25 cellular contexts compared by ENCODE assay signal in genomic region chr1:173407846-173408245, GRCh38.
"Had no signal": no experiment of that assay in that cellular context is flagged by ENCODE, and none has a peak within 500 bp of the region (broad histone marks: within the 10 kb centered on the region; RNA-seq: fewer than 3 reads in every experiment).

No MANE protein-coding gene starts in this region.

- H3K9me3 Mint-ChIP-seq: activated CD4-positive, alpha-beta memory T cell treated with anti-CD3 and anti-CD28 coated beads for 36 hours; activated CD4-positive, alpha-beta T cell treated with anti-CD3 and anti-CD28 coated beads, Interleukin-2, amount 10 ng/mL, durations not matched to agents 7 days and 5 days; activated naive CD4-positive, alpha-beta T cell treated with anti-CD3 and anti-CD28 coated beads, Interleukin-2, amount 10 ng/mL, durations not matched to agents 7 days and 5 days; activated naive CD8-positive, alpha-beta T cell treated with anti-CD3 and anti-CD28 coated beads for 36 hours; activated T-helper 2 cell treated with anti-CD3 and anti-CD28 coated beads, Interferon-gamma antibody, Interleukin-2, Interleukin-4, amounts not matched to agents 10 μg/mL and 5 μg/mL and 100 μg/mL, durations not matched to agents 14 hours and 24 hours and 36 hours; T-helper 1 cell treated with Interleukin-12 subunit alpha and Interleukin-12 subunit beta and Interleukin-4 antibody, amounts not matched to agents 30 μg/mL and 1 μg/mL, for 36 hours had no signal

- H3K4me2 ChIP-seq: SK-N-SH had no signal

- H3K4me3 ChIP-seq: cardiac muscle cell, SJCRH30 had no signal

- DNase-seq: activated CD4-positive, alpha-beta memory T cell treated with anti-CD3 and anti-CD28 coated beads for 36 hours; activated CD4-positive, alpha-beta T cell treated with anti-CD3 and anti-CD28 coated beads, Interleukin-2, amount 10 ng/mL, durations not matched to agents 7 days and 5 days; activated CD8-positive, alpha-beta memory T cell treated with anti-CD3 and anti-CD28 coated beads for 24 hours; activated gamma-delta T cell treated with Interleukin-2 at 50 U/mL for 16 hours; activated naive CD4-positive, alpha-beta T cell treated with anti-CD3 and anti-CD28 coated beads, Interleukin-2, amount 10 ng/mL, durations not matched to agents 7 days and 5 days; activated naive CD8-positive, alpha-beta T cell treated with anti-CD3 and anti-CD28 coated beads for 36 hours; activated T-cell treated with anti-CD3 and anti-CD28 coated beads, Interleukin-2, amount 50 U/mL, for 48 hours; brain microvascular endothelial cell; NCI-H1048; NCI-H1417; NCI-H1930; NCI-H2171; NCI-H2227 treated with DMSO at 0.1 percent for 48 hours; NCI-H446 treated with DMSO at 0.1 percent for 48 hours; NCI-H524 treated with DMSO at 0.1 percent for 48 hours; NCI-H82; Peyer's patch; Right ventricle myocardium superior; SJCRH30; SK-N-SH had no signal

- H3K36me3 ChIP-seq: brain microvascular endothelial cell, cardiac muscle cell, Peyer's patch, SJCRH30 had no signal

- H3K27ac Mint-ChIP-seq: activated CD4-positive, alpha-beta memory T cell treated with anti-CD3 and anti-CD28 coated beads for 36 hours; activated CD4-positive, alpha-beta T cell treated with anti-CD3 and anti-CD28 coated beads, Interleukin-2, amount 10 ng/mL, durations not matched to agents 7 days and 5 days; activated naive CD4-positive, alpha-beta T cell treated with anti-CD3 and anti-CD28 coated beads, Interleukin-2, amount 10 ng/mL, durations not matched to agents 7 days and 5 days; activated naive CD8-positive, alpha-beta T cell treated with anti-CD3 and anti-CD28 coated beads for 36 hours; activated T-helper 2 cell treated with anti-CD3 and anti-CD28 coated beads, Interferon-gamma antibody, Interleukin-2, Interleukin-4, amounts not matched to agents 10 μg/mL and 5 μg/mL and 100 μg/mL, durations not matched to agents 14 hours and 24 hours and 36 hours; T-helper 1 cell treated with Interleukin-12 subunit alpha and Interleukin-12 subunit beta and Interleukin-4 antibody, amounts not matched to agents 30 μg/mL and 1 μg/mL, for 36 hours; WTC11 had no signal

- H3K27ac ChIP-seq: brain microvascular endothelial cell, cardiac muscle cell, RWPE1, SJCRH30 had no signal

- H3K27me3 Mint-ChIP-seq: activated CD4-positive, alpha-beta memory T cell treated with anti-CD3 and anti-CD28 coated beads for 36 hours; activated CD4-positive, alpha-beta T cell treated with anti-CD3 and anti-CD28 coated beads, Interleukin-2, amount 10 ng/mL, durations not matched to agents 7 days and 5 days; activated naive CD4-positive, alpha-beta T cell treated with anti-CD3 and anti-CD28 coated beads, Interleukin-2, amount 10 ng/mL, durations not matched to agents 7 days and 5 days; activated naive CD8-positive, alpha-beta T cell treated with anti-CD3 and anti-CD28 coated beads for 36 hours had no signal

- ATAC-seq: WTC11 had no signal

- H3K9me2 ChIP-seq: SK-N-SH had no signal

- H3K4me1 ChIP-seq: SJCRH30 had no signal

- H3K9me3 ChIP-seq: Peyer's patch, SJCRH30, SK-N-SH had no signal

- H3K4me3 Mint-ChIP-seq: activated CD4-positive, alpha-beta memory T cell treated with anti-CD3 and anti-CD28 coated beads for 36 hours; activated CD4-positive, alpha-beta T cell treated with anti-CD3 and anti-CD28 coated beads, Interleukin-2, amount 10 ng/mL, durations not matched to agents 7 days and 5 days; activated naive CD4-positive, alpha-beta T cell treated with anti-CD3 and anti-CD28 coated beads, Interleukin-2, amount 10 ng/mL, durations not matched to agents 7 days and 5 days; T-helper 1 cell treated with Interleukin-12 subunit alpha and Interleukin-12 subunit beta and Interleukin-4 antibody, amounts not matched to agents 30 μg/mL and 1 μg/mL, for 36 hours; WTC11 had no signal

- H3K36me3 Mint-ChIP-seq: activated naive CD4-positive, alpha-beta T cell treated with anti-CD3 and anti-CD28 coated beads, Interleukin-2, amount 10 ng/mL, durations not matched to agents 7 days and 5 days; activated naive CD8-positive, alpha-beta T cell treated with anti-CD3 and anti-CD28 coated beads for 36 hours; WTC11 had no signal
